Comparison of ENCODE assay signal across 15 cellular contexts in the genomic region with DNA sequence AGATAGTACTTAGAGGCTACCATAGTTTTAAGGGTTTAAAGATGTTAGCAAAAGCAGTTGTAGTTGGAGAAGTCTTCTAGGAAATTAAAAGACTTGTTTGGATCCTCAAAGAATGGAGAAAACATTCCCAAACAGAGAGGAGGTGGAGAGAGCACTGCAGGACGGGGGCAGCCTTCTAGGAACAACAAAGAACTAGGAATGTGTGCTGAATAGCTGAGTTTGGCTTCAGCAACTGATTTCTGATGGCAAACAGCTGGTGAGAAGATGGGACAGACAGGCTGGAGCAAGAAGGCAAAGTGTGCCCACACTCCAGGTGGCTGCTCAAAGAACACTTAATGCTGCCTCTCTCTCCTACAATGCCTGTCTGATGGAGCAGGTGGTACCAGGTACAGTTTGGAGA.
DNase-seq lines count a peak whose midpoint lies in the region; ATAC-seq and TF ChIP-seq lines count a peak whose summit lies in the region.
"Had no signal": no experiment of that assay in that cellular context is flagged by ENCODE, and none has a peak within 500 bp of the region (broad histone marks: within the 10 kb centered on the region; RNA-seq: fewer than 3 reads in every experiment).

No MANE protein-coding gene starts in this region.

- H3K27ac ChIP-seq in effector memory CD4-positive, alpha-beta T cell (ENCODE audit: insufficient read depth, low read length, poor library complexity, severe bottlenecking), result no peak overlapping the region
- H3K27ac ChIP-seq: 22Rv1, GM23248, HL-60 had no signal

- TF ChIP-seq CTCF in fibroblast of pulmonary artery (IDR thresholded peaks at IDR 0.05; ENCODE audit: low read length, missing control alignments), result no peak

- DNase-seq in DMS 273 treated with DMSO at 0.1 percent for 48 hours (lab: John Stamatoyannopoulos, UW) (peak; percentile 1), DMS 273 (lab: John Stamatoyannopoulos, UW; ENCODE audit: unreplicated experiment) (no peak), fibroblast of pulmonary artery (ENCODE audit: low read depth) (peak; percentile 31), iPS-NIHi7 (ENCODE audit: extremely low spot score) (peak; percentile 27), NCI-H524 (lab: John Stamatoyannopoulos, UW) (no peak), SK-N-DZ (ENCODE audit: low spot score) (no peak)
- no peak for DNase-seq in effector memory CD4-positive, alpha-beta T cell
- DNase-seq: Caco-2; CD8-positive, alpha-beta memory T cell; GM23248 had no signal

- ATAC-seq in HG02678 (IDR thresholded peaks at IDR 0.05; ENCODE audit: unreplicated experiment), result no peak
- ATAC-seq: GM12878 had no signal

- no peaks in the 10 kb centered on the region for H3K36me3 ChIP-seq in effector memory CD4-positive, alpha-beta T cell (ENCODE audit: control insufficient read depth, insufficient read depth, low read length)
- H3K36me3 ChIP-seq: HAP-1 had no signal

- no peaks in the 10 kb centered on the region for H3K4me1 ChIP-seq in effector memory CD4-positive, alpha-beta T cell (ENCODE audit: control insufficient read depth, insufficient read depth, low read length, poor library complexity, severe bottlenecking)
- H3K4me1 ChIP-seq: Caco-2, HAP-1 had no signal

- no peak overlapping the region for H3K4me3 ChIP-seq in fibroblast of pulmonary artery (replicated peaks; ENCODE audit: low read depth, low read length)
- H3K4me3 ChIP-seq in effector memory CD4-positive, alpha-beta T cell (ENCODE audit: insufficient read depth, low read depth, low read length, poor library complexity, severe bottlenecking), result no peak overlapping the region
- H3K4me3 ChIP-seq: GM12878, GM23248, HAP-1 had no signal

- no peaks in the 10 kb centered on the region for H3K9me3 ChIP-seq in effector memory CD4-positive, alpha-beta T cell (ENCODE audit: control insufficient read depth, low read length)
- H3K9me3 ChIP-seq: Caco-2, HAP-1 had no signal

- no peaks in the 10 kb centered on the region for H3K27me3 ChIP-seq in effector memory CD4-positive, alpha-beta T cell (replicated peaks; ENCODE audit: control insufficient read depth, insufficient read depth, low read length, poor library complexity, severe bottlenecking)

Comparison
In these comparisons a context has a peak if more than half of its experiments do, and no peak if none do; other contexts are left out.
1. DNase-seq: peak in DMS 273 treated with DMSO at 0.1 percent for 48 hours (single experiment), fibroblast of pulmonary artery (single experiment) and iPS-NIHi7 (single experiment); none in DMS 273 (single experiment), NCI-H524 (0 of 2), effector memory CD4-positive, alpha-beta T cell (0 of 3) and SK-N-DZ (single experiment).